In the genomic region with DNA sequence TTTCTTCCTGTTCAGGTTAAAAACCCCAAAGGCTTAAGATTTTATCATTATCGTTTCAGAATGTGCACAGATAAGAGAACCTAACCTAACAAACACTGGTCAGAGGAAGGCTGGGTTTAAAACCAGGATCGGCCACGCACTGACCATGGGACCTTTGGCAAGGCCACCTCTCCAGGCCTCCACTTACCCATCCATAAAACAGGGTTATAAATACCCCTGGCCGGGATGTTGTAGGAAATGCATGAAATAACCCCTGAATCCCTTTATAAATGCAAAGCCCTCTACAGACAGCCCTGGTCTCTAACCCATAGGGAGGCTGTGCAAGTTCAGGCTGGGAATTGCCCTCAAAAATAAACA, we compare ENCODE assay signal across 9 cellular contexts. TPM values are rescaled to one million over a fixed set of nuclear protein-coding genes. Genes with fewer than 3 reads are reported as not detected.
DNase-seq lines count a peak whose midpoint lies in the region; ATAC-seq and TF ChIP-seq lines count a peak whose summit lies in the region.
"Had no signal": no experiment of that assay in that cellular context is flagged by ENCODE, and none has a peak within 500 bp of the region (broad histone marks: within the 10 kb centered on the region; RNA-seq: fewer than 3 reads in every experiment).

No MANE protein-coding gene starts in this region.

- H3K4me1 ChIP-seq in HEK293 (ENCODE audit: control insufficient read depth, insufficient read depth, low read length) (peaks cover 26% of the 10 kb centered on the region), spleen (peaks cover 10 to 89% (median 70%) of the 10 kb centered on the region in 6 donors)

- H3K27me3 ChIP-seq in layer of hippocampus (ENCODE audit: control insufficient read depth, insufficient read depth, low read length) (no peaks in the 10 kb centered on the region), spleen (replicated peaks in 1 of 7) (no peaks in the 10 kb centered on the region)

- CTCF ChIA-PET in HEK293 (lab: Yijun Ruan, JAX), result interaction anchor here (1.5 to 2.4 kb wide), 2 partner anchors 12 to 45 kb away, joined by 5 to 10 read pairs; no protein-coding TSS in a partner anchor

- no peak for TF ChIP-seq CTCF in HEK293 (tag by site-specific recombination; IDR thresholded peaks at IDR 0.05)
- no peak for TF ChIP-seq CTCF in astrocyte of the cerebellum (IDR thresholded peaks at IDR 0.05; ENCODE audit: low read depth, low read length, missing control alignments)
- no peak for TF ChIP-seq CTCF in spleen (IDR thresholded peaks at IDR 0.05 in 8 of 11, conservative IDR thresholded peaks at IDR 0.05 in 3 of 11)

- ATAC-seq in GM19328 (IDR thresholded peaks at IDR 0.05; ENCODE audit: unreplicated experiment), result no peak

- DNase-seq in astrocyte of the cerebellum (ENCODE audit: low read depth), result no peak
- peak; percentile 18 for DNase-seq in spleen
- no peak for DNase-seq in NCI-H1105 treated with DMSO at 0.1 percent for 48 hours (lab: John Stamatoyannopoulos, UW)
- DNase-seq in NCI-H82 treated with DMSO at 0.1 percent for 48 hours (lab: John Stamatoyannopoulos, UW; ENCODE audit: unreplicated experiment), result no peak
- no peak for DNase-seq in middle frontal gyrus (ENCODE audit: extremely low spot score, low spot score)
- DNase-seq: activated CD4-positive, alpha-beta T cell treated with anti-CD3 and anti-CD28 coated beads for 4 hours had no signal

- peak overlapping the region; percentile 46; the same call in 1 of the 2 replicates for H3K27ac ChIP-seq in HEK293 (ENCODE audit: extremely low read depth, low read depth, low read length)
- H3K27ac ChIP-seq in layer of hippocampus (ENCODE audit: low read depth, low read length), result peak overlapping the region; percentile 87
- peak overlapping the region; percentile 57 to 84 (median 77) for H3K27ac ChIP-seq in spleen

- POLR2A ChIA-PET in HEK293 (lab: Yijun Ruan, JAX), result interaction anchor here (0.6 to 1.3 kb wide), 9 partner anchors 10 to 1076 kb away, joined by 3 to 10 read pairs (median 4); no protein-coding TSS in a partner anchor

- H3K4me3 ChIP-seq in HEK293 (ENCODE audit: low read depth, low read length), result peak overlapping the region; percentile 20
- peak overlapping the region; percentile 50 for H3K4me3 ChIP-seq in astrocyte of the cerebellum (ENCODE audit: low read depth, low read length)
- H3K4me3 ChIP-seq in spleen, result peak overlapping the region; percentile 23 to 70 (median 38)

- WGBS in spleen, 5 donors, result 19 to 25% (median 22%) methylated on average over 4 of the region's 4 CpGs

- in situ Hi-C loops in astrocyte of the cerebellum (cut with HindIII; ENCODE audit: low sequenced_read_pairs), result no loop called here

- no peak for TF ChIP-seq POLR2A in spleen (IDR thresholded peaks at IDR 0.05)

- H3K36me3 ChIP-seq in HEK293 (ENCODE audit: control insufficient read depth in 2 of 2, insufficient read depth in 1 of 2, low read length in 2 of 2), result peaks cover 0 to 5% of the 10 kb centered on the region in 2 experiments; a peak in 1 of 3 replicates
- H3K36me3 ChIP-seq in spleen, result peaks cover 0 to 39% (median 0%) of the 10 kb centered on the region in 6 donors

- H3K9me3 ChIP-seq in HEK293 (ENCODE audit: control insufficient read depth, insufficient read depth, low read depth, low read length), result no peaks in the 10 kb centered on the region
- no peaks in the 10 kb centered on the region for H3K9me3 ChIP-seq in spleen

- intact Hi-C loops in spleen (cut with DNase I; ENCODE audit: low total_unique reads), result loop anchor here (5.0 kb wide), 1 partner anchor 46 kb away; no protein-coding TSS in a partner anchor

TF ChIP-seq in HEK293, 187 proteins besides CTCF, POLR2A, EP300 and RAD21:
- TF ChIP-seq ZNF76 (tag by site-specific recombination; IDR thresholded peaks at IDR 0.05; ENCODE audit: borderline replicate concordance, low read depth) (no peak), ZNF266 (tag by site-specific recombination; IDR thresholded peaks at IDR 0.05; ENCODE audit: low read depth) (no peak), ZNF433 (tag by site-specific recombination; IDR thresholded peaks at IDR 0.05; ENCODE audit: low read depth) (no peak)

RNA-seq across cellular contexts. Expression of a gene that starts 0.4 kb away (rescaled TPM):
- 10 to 100 TPM in 6 of 7 donors, 1 to 10 TPM in 1; 9.5 to 90.1 (median 21.1) TPM for total RNA-seq in spleen
- 10 to 100 TPM; 13.3 to 36.5 (median 15.7) TPM for polyA plus RNA-seq in spleen

RNA-seq across cellular contexts. Expression of a gene that starts 18.6 kb away (rescaled TPM):
- total RNA-seq in spleen, result 10 to 100 TPM; 70.8 to 96.2 (median 73.7) TPM
- polyA plus RNA-seq in spleen, result 10 to 100 TPM; 36.7 to 61.0 (median 38.2) TPM

RNA-seq across cellular contexts. Expression of a gene that starts 22.5 kb away (rescaled TPM):
- 10 to 100 TPM; 22.7 to 28.3 (median 25.8) TPM for total RNA-seq in spleen
- polyA plus RNA-seq in spleen, result 10 to 100 TPM; 25.9 to 33.6 (median 31.5) TPM
